Comparison of ENCODE assay signal across 3 cellular contexts in the genomic region with DNA sequence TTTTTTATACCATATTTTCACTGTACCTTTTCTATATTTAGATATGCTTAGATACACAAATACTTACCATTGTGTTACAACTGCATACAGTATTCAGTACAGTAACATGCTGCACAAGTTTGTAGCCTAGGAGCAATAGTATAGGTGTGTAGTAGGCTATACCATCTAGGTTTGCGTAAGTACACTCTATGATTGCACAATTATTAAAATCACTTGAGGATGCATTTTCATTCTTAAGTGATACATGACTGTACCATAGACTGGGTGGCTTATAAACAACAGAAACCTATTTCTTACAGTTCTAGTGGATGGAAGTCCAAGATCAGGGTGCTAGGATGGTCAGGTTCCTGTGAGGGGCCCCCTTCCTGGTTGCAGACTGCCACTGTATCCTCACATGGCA.
TF ChIP-seq lines count a peak whose summit lies in the region.

No MANE protein-coding gene starts in this region.

TF ChIP-seq in HepG2, 621 proteins besides CTCF, POLR2A, EP300 and RAD21 (continued from another document):
- TF ChIP-seq, protein P1, sequence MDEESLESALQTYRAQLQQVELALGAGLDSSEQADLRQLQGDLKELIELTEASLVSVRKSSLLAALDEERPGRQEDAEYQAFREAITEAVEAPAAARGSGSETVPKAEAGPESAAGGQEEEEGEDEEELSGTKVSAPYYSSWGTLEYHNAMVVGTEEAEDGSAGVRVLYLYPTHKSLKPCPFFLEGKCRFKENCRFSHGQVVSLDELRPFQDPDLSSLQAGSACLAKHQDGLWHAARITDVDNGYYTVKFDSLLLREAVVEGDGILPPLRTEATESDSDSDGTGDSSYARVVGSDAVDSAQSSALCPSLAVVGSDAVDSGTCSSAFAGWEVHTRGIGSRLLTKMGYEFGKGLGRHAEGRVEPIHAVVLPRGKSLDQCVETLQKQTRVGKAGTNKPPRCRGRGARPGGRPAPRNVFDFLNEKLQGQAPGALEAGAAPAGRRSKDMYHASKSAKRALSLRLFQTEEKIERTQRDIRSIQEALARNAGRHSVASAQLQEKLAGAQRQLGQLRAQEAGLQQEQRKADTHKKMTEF (CRISPR knock-in tag; IDR thresholded peaks at IDR 0.05), result no peak
- TF ChIP-seq GLI4 (CRISPR knock-in tag; IDR thresholded peaks at IDR 0.05; ENCODE audit: borderline replicate concordance) (no peak), NONO (IDR thresholded peaks at IDR 0.05) (no peak), NONO (CRISPR knock-in tag; conservative IDR thresholded peaks at IDR 0.05) (no peak), ZFP1 (CRISPR knock-in tag; IDR thresholded peaks at IDR 0.05) (no peak)

TF ChIP-seq in K562, 482 proteins besides CTCF, POLR2A, EP300 and RAD21:
- TF ChIP-seq FOXO4 (CRISPR knock-in tag; IDR thresholded peaks at IDR 0.05) (no peak), KLF16 (IDR thresholded peaks at IDR 0.05) (no peak), ERF (CRISPR knock-in tag; IDR thresholded peaks at IDR 0.05) (no peak), NEUROD1 (IDR thresholded peaks at IDR 0.05; ENCODE audit: borderline replicate concordance, low read depth, low read length, partially characterized antibody) (no peak), STAT5B (CRISPR knock-in tag; IDR thresholded peaks at IDR 0.05) (no peak), MCM3 (IDR thresholded peaks at IDR 0.05) (no peak), ARID4B (CRISPR knock-in tag; IDR thresholded peaks at IDR 0.05) (no peak), CEBPG (CRISPR knock-in tag; IDR thresholded peaks at IDR 0.05) (no peak), CEBPG (tag; conservative IDR thresholded peaks at IDR 0.05 in 1 of 2, IDR thresholded peaks at IDR 0.05 in 1 of 2) (peak in 1 of 2 experiments; percentile 35; a peak in 1 of 4 replicates), CEBPB (tag; IDR thresholded peaks at IDR 0.05) (peak; percentile 60), NCOA4 (IDR thresholded peaks at IDR 0.05; ENCODE audit: partially characterized antibody) (no peak), L3MBTL2 (IDR thresholded peaks at IDR 0.05) (no peak)
- TF ChIP-seq, protein P2, sequence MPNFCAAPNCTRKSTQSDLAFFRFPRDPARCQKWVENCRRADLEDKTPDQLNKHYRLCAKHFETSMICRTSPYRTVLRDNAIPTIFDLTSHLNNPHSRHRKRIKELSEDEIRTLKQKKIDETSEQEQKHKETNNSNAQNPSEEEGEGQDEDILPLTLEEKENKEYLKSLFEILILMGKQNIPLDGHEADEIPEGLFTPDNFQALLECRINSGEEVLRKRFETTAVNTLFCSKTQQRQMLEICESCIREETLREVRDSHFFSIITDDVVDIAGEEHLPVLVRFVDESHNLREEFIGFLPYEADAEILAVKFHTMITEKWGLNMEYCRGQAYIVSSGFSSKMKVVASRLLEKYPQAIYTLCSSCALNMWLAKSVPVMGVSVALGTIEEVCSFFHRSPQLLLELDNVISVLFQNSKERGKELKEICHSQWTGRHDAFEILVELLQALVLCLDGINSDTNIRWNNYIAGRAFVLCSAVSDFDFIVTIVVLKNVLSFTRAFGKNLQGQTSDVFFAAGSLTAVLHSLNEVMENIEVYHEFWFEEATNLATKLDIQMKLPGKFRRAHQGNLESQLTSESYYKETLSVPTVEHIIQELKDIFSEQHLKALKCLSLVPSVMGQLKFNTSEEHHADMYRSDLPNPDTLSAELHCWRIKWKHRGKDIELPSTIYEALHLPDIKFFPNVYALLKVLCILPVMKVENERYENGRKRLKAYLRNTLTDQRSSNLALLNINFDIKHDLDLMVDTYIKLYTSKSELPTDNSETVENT (CRISPR knock-in tag; IDR thresholded peaks at IDR 0.05), result no peak
TF ChIP-seq in K562: peak in this region for 2.

TF ChIP-seq in neural cell, 6 proteins besides CTCF, POLR2A, EP300 and RAD21 (continued from another document):
- TF ChIP-seq REST (IDR thresholded peaks at IDR 0.05; ENCODE audit: borderline replicate concordance), result no peak
- TF ChIP-seq EZH2 (IDR thresholded peaks at IDR 0.05; ENCODE audit: borderline replicate concordance, insufficient read depth, low read length, poor library complexity, severe bottlenecking), result no peak
- no peak for TF ChIP-seq SMC3 (conservative IDR thresholded peaks at IDR 0.05; ENCODE audit: poor library complexity)
- TF ChIP-seq MXI1 (conservative IDR thresholded peaks at IDR 0.05; ENCODE audit: poor library complexity, severe bottlenecking), result no peak
